26 cellular contexts compared by ENCODE assay signal in genomic region chr5:17225551-17225950, GRCh38. TPM values are rescaled to one million over a fixed set of nuclear protein-coding genes. Genes with fewer than 3 reads are reported as not detected.
DNase-seq lines count a peak whose midpoint lies in the region; ATAC-seq, FAIRE-seq and TF ChIP-seq lines count a peak whose summit lies in the region.
"Had no signal": no experiment of that assay in that cellular context is flagged by ENCODE, and none has a peak within 500 bp of the region (broad histone marks: within the 10 kb centered on the region; RNA-seq: fewer than 3 reads in every experiment).

No MANE protein-coding gene starts in this region.

- H3K27ac ChIP-seq in OCI-LY7 (ENCODE audit: low read depth, low read length, poor library complexity, severe bottlenecking) (no peak overlapping the region), substantia nigra (ENCODE audit: low read depth, low read length, poor library complexity, severe bottlenecking) (no peak overlapping the region)
- H3K27ac ChIP-seq: gastrocnemius medialis, lower lobe of right lung, parathyroid adenoma, sigmoid colon, tibial nerve had no signal

- H3K79me2 ChIP-seq in OCI-LY7 (ENCODE audit: insufficient read depth, low read depth, low read length), result peaks cover 82% of the 10 kb centered on the region

- intact Hi-C loops in OCI-LY7 (cut with micrococcal nuclease; ENCODE audit: unreplicated experiment), result no loop called here

- H3K4me1 Mint-ChIP-seq in memory B cell, result peaks cover 65% of the 10 kb centered on the region
- H3K4me1 Mint-ChIP-seq in stimulated activated memory B cell treated with anti-CD40 and anti-IgM and Interleukin-4, amounts not matched to agents 10 μg/mL and 1 μg/mL and 100 μg/mL, for 72 hours, result peaks cover 94% of the 10 kb centered on the region
- H3K4me1 Mint-ChIP-seq: central memory CD8-positive, alpha-beta T cell had no signal

- H3K36me3 ChIP-seq in OCI-LY7 (ENCODE audit: insufficient read depth, low read length), result peaks cover 59% of the 10 kb centered on the region
- H3K36me3 ChIP-seq: gastrocnemius medialis, lower lobe of right lung, sigmoid colon, tibial nerve had no signal

- peak overlapping the region; percentile 76 for H3K4me3 Mint-ChIP-seq in memory B cell
- H3K4me3 Mint-ChIP-seq in stimulated activated memory B cell treated with anti-CD40 and anti-IgM and Interleukin-4, amounts not matched to agents 10 μg/mL and 1 μg/mL and 100 μg/mL, for 72 hours, result peak overlapping the region; percentile 67
- H3K4me3 Mint-ChIP-seq: activated CD8-positive, alpha-beta T cell treated with anti-CD3 and anti-CD28 coated beads for 36 hours; central memory CD8-positive, alpha-beta T cell had no signal

- H3K4me1 ChIP-seq in OCI-LY7 (ENCODE audit: insufficient read depth, low read length, poor library complexity, severe bottlenecking), result peaks cover 67% of the 10 kb centered on the region
- H3K4me1 ChIP-seq: gastrocnemius medialis, lower lobe of right lung, parathyroid adenoma, sigmoid colon had no signal

- no peak overlapping the region for H3K4me3 ChIP-seq in OCI-LY7 (ENCODE audit: low read depth, low read length, poor library complexity, severe bottlenecking)
- H3K4me3 ChIP-seq: gastrocnemius medialis, lower lobe of right lung, sigmoid colon, tibial nerve had no signal

- CTCF ChIA-PET in OCI-LY7 (lab: Charles Lee; ENCODE audit: unreplicated experiment), result no interaction called here

- BruUV-seq in OCI-LY7 (replicated peaks; lab: Mats Ljungman, UMichigan), result no TSS peak

- H3K9me3 ChIP-seq in OCI-LY7 (ENCODE audit: low read length), result no peaks in the 10 kb centered on the region
- H3K9me3 ChIP-seq: BE2C, gastrocnemius medialis, lower lobe of right lung, sigmoid colon, tibial nerve had no signal

- no peaks in the 10 kb centered on the region for H3K9me2 ChIP-seq in OCI-LY7 (ENCODE audit: insufficient read depth, low read length)

- peak overlapping the region; percentile 95 for H3K27ac Mint-ChIP-seq in memory B cell
- H3K27ac Mint-ChIP-seq in stimulated activated memory B cell treated with anti-CD40 and anti-IgM and Interleukin-4, amounts not matched to agents 10 μg/mL and 1 μg/mL and 100 μg/mL, for 72 hours, result peak overlapping the region; percentile 89
- H3K27ac Mint-ChIP-seq: activated CD8-positive, alpha-beta T cell treated with anti-CD3 and anti-CD28 coated beads for 36 hours had no signal

- no peaks in the 10 kb centered on the region for H3K27me3 Mint-ChIP-seq in memory B cell
- H3K27me3 Mint-ChIP-seq in stimulated activated memory B cell treated with anti-CD40 and anti-IgM and Interleukin-4, amounts not matched to agents 10 μg/mL and 1 μg/mL and 100 μg/mL, for 72 hours, result no peaks in the 10 kb centered on the region
- H3K27me3 Mint-ChIP-seq: central memory CD8-positive, alpha-beta T cell had no signal

- TF ChIP-seq CTCF in OCI-LY7 (conservative IDR thresholded peaks at IDR 0.05; ENCODE audit: low read length), result no peak

- peak overlapping the region; percentile 90 for H3K4me2 ChIP-seq in OCI-LY7 (ENCODE audit: low read length)

- no peak for FAIRE-seq in GM12892 (lab: Jason Lieb, UNC)
- FAIRE-seq: kidney had no signal

- no peaks in the 10 kb centered on the region for H3K9me3 Mint-ChIP-seq in memory B cell
- no peaks in the 10 kb centered on the region for H3K9me3 Mint-ChIP-seq in stimulated activated memory B cell treated with anti-CD40 and anti-IgM and Interleukin-4, amounts not matched to agents 10 μg/mL and 1 μg/mL and 100 μg/mL, for 72 hours
- H3K9me3 Mint-ChIP-seq: activated CD8-positive, alpha-beta T cell treated with anti-CD3 and anti-CD28 coated beads for 36 hours had no signal

- peaks cover 16% of the 10 kb centered on the region for H3K36me3 Mint-ChIP-seq in memory B cell
- peaks cover 45% of the 10 kb centered on the region for H3K36me3 Mint-ChIP-seq in stimulated activated memory B cell treated with anti-CD40 and anti-IgM and Interleukin-4, amounts not matched to agents 10 μg/mL and 1 μg/mL and 100 μg/mL, for 72 hours

- DNase-seq in GM12892 (ENCODE audit: insufficient read length), result no peak
- no peak for DNase-seq in OCI-LY7 (ENCODE audit: low spot score)
- DNase-seq in memory B cell (ENCODE audit: low spot score in 2 of 2), result no peak
- DNase-seq in substantia nigra (lab: John Stamatoyannopoulos, UW), result no peak
- DNase-seq in superior temporal gyrus (ENCODE audit: extremely low spot score), result no peak
- DNase-seq: activated CD8-positive, alpha-beta T cell treated with anti-CD3 and anti-CD28 coated beads for 36 hours; activated naive CD4-positive, alpha-beta T cell; BE2C; Calu3; gastrocnemius medialis; GOT3; KG1; kidney; lower lobe of right lung; NCI-H1930; NCI-H510A; RPMI8226; sigmoid colon; stimulated activated CD4-positive, alpha-beta T cell treated with anti-CD3 and anti-CD28 coated beads, Interleukin-2, amount 100 ng/mL, for 24 hours; stimulated activated naive CD8-positive, alpha-beta T cell treated with anti-CD3 and anti-CD28 coated beads, Interleukin-15, Interleukin-2, amounts not matched to agents 100 U/mL and 50 U/mL, for 24 hours; T1000 had no signal

- no peak overlapping the region for H2AFZ ChIP-seq in OCI-LY7 (ENCODE audit: low read length)
- H2AFZ ChIP-seq: parathyroid adenoma had no signal

- POLR2A ChIA-PET in OCI-LY7 (lab: Charles Lee), result interaction anchor here (0.6 to 1.3 kb wide), 5 partner anchors 12 to 53 kb away, joined by 3 to 4 read pairs (median 3); no protein-coding TSS in a partner anchor

- peak; percentile 27; the same call in 1 of the 2 replicates for TF ChIP-seq POLR2A in GM12892 (IDR thresholded peaks at IDR 0.05; ENCODE audit: low read depth, low read length)

- H4K20me1 ChIP-seq in OCI-LY7 (ENCODE audit: insufficient read depth, low read length), result peaks cover 38% of the 10 kb centered on the region

- ATAC-seq in memory B cell (ENCODE audit: low read depth), result no peak
- no peak for ATAC-seq in stimulated activated memory B cell treated with anti-CD40 and anti-IgM and Interleukin-4, amounts not matched to agents 10 μg/mL and 1 μg/mL and 100 μg/mL, for 72 hours
- ATAC-seq in GM21576 (IDR thresholded peaks at IDR 0.05; ENCODE audit: unreplicated experiment), result no peak
- ATAC-seq: activated CD8-positive, alpha-beta T cell treated with anti-CD3 and anti-CD28 coated beads for 36 hours; gastrocnemius medialis; lower lobe of right lung; stimulated activated naive CD8-positive, alpha-beta T cell treated with anti-CD3 and anti-CD28 coated beads, Interleukin-15, Interleukin-2, amounts not matched to agents 100 U/mL and 50 U/mL, for 24 hours had no signal

RNA-seq across cellular contexts. Expression of gene BASP1, which starts 8.1 kb away (rescaled TPM):
- polyA plus RNA-seq in GM12892 (2012; ENCODE audit: missing spikeins), result 106 TPM
- total RNA-seq in OCI-LY7 (2014; rRNA removed; shearing (Covaris generic)), result 62.1 and 64.8 TPM in 2 replicates
- total RNA-seq in OCI-LY7 (2022), result 23.4 and 28.1 TPM in 2 replicates
- total RNA-seq: Calu3 had no signal
